In the genomic region with DNA sequence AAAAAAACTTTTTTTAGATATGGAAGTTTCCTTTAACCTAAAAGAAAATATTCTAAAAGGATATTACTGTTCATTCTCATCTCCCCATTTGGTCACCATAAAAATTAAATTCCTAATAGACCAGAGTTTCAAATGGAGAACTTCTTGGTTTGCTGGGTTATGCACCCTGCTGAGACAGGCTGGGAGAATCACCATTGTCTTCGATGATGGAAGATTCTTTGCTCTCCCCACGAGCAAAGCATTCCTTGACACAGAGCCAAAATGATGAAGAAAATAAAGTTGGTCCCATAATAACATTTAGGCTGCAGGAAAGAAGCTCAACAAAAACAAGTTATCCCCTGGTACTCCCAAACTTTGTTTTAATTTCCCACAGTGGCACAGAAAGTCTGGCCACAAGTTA, we compare ENCODE assay signal across 20 cellular contexts. TPM values are rescaled to one million over a fixed set of nuclear protein-coding genes. Genes with fewer than 3 reads are reported as not detected.
DNase-seq lines count a peak whose midpoint lies in the region; ATAC-seq, FAIRE-seq and TF ChIP-seq lines count a peak whose summit lies in the region.
"Had no signal": no experiment of that assay in that cellular context is flagged by ENCODE, and none has a peak within 500 bp of the region (broad histone marks: within the 10 kb centered on the region; RNA-seq: fewer than 3 reads in every experiment).

No MANE protein-coding gene starts in this region.

- no peak overlapping the region for H3K23ac ChIP-seq in neuronal stem cell (ENCODE audit: low read depth, low read length, poor library complexity)

- no peak overlapping the region for H3K9ac ChIP-seq in neuronal stem cell (ENCODE audit: low read depth, low read length, poor library complexity)
- H3K9ac ChIP-seq: BLaER1 had no signal

- H3K4me1 ChIP-seq in A549 (peaks cover 39% of the 10 kb centered on the region), neuronal stem cell (ENCODE audit: control insufficient read depth in 2 of 2, insufficient read depth in 1 of 2, low read depth in 1 of 2, low read length in 2 of 2) (peaks cover 0 to 9% of the 10 kb centered on the region in 2 donors)
- H3K4me1 ChIP-seq: BLaER1 had no signal

- no peak overlapping the region for H3K27ac Mint-ChIP-seq in activated CD4-positive, alpha-beta T cell treated with anti-CD3 and anti-CD28 coated beads, Interleukin-2, amount 10 ng/mL, durations not matched to agents 7 days and 5 days
- no peak overlapping the region for H3K27ac Mint-ChIP-seq in activated T-cell treated with anti-CD3 and anti-CD28 coated beads, Interleukin-2, amount 50 U/mL, for 24 hours
- H3K27ac Mint-ChIP-seq: CD14-positive monocyte; CD4-positive, alpha-beta memory T cell; HFFc6 had no signal

- H2BK5ac ChIP-seq in neuronal stem cell (ENCODE audit: low read length) = no peak overlapping the region

- no peak overlapping the region for H4K8ac ChIP-seq in neuronal stem cell (ENCODE audit: low read depth, low read length)

- no peak overlapping the region for H2BK15ac ChIP-seq in neuronal stem cell (ENCODE audit: low read length)

- POLR2A ChIA-PET in A549 (lab: Yijun Ruan, JAX) = no interaction called here
- POLR2A ChIA-PET in activated CD4-positive, alpha-beta T cell treated with anti-CD3 and anti-CD28 coated beads, Interleukin-2, amount 10 ng/mL, durations not matched to agents 7 days and 5 days (lab: Charles Lee) = no interaction called here

- no peaks in the 10 kb centered on the region for H3K4me1 Mint-ChIP-seq in activated CD4-positive, alpha-beta T cell treated with anti-CD3 and anti-CD28 coated beads, Interleukin-2, amount 10 ng/mL, durations not matched to agents 7 days and 5 days
- no peaks in the 10 kb centered on the region for H3K4me1 Mint-ChIP-seq in activated T-cell treated with anti-CD3 and anti-CD28 coated beads, Interleukin-2, amount 50 U/mL, for 24 hours (ENCODE audit: low read depth)
- H3K4me1 Mint-ChIP-seq: CD14-positive monocyte; CD4-positive, alpha-beta memory T cell had no signal

- H3K18ac ChIP-seq in neuronal stem cell (ENCODE audit: low read length) = no peak overlapping the region

- no peak overlapping the region for H3K4me3 ChIP-seq in A549
- no peak overlapping the region for H3K4me3 ChIP-seq in brain microvascular endothelial cell (ENCODE audit: low read depth, low read length)
- H3K4me3 ChIP-seq in neuronal stem cell (ENCODE audit: low read length in 2 of 2) = no peak overlapping the region
- H3K4me3 ChIP-seq: BLaER1 had no signal

- no peak for TF ChIP-seq POLR2A in A549 (IDR thresholded peaks at IDR 0.05; ENCODE audit: low read length)

- TF ChIP-seq RAD21 in A549 (conservative IDR thresholded peaks at IDR 0.05 in 1 of 2, IDR thresholded peaks at IDR 0.05 in 1 of 2) = no peak

- no peak overlapping the region for H2BK12ac ChIP-seq in neuronal stem cell (ENCODE audit: low read length)

- no peak overlapping the region for H3K4me3 Mint-ChIP-seq in activated CD4-positive, alpha-beta T cell treated with anti-CD3 and anti-CD28 coated beads, Interleukin-2, amount 10 ng/mL, durations not matched to agents 7 days and 5 days
- H3K4me3 Mint-ChIP-seq in activated T-cell treated with anti-CD3 and anti-CD28 coated beads, Interleukin-2, amount 50 U/mL, for 24 hours = no peak overlapping the region
- H3K4me3 Mint-ChIP-seq: CD14-positive monocyte; CD4-positive, alpha-beta memory T cell; HFFc6 had no signal

- H3K36me3 ChIP-seq in brain microvascular endothelial cell (replicated peaks) = no peaks in the 10 kb centered on the region
- peaks cover 0 to 2% of the 10 kb centered on the region in 2 donors for H3K36me3 ChIP-seq in neuronal stem cell (replicated peaks in 1 of 2; ENCODE audit: control insufficient read depth in 2 of 2, insufficient read depth in 2 of 2, low read length in 2 of 2)
- H3K36me3 ChIP-seq: BLaER1 had no signal

- H2AK5ac ChIP-seq in neuronal stem cell (ENCODE audit: low read depth, low read length) = no peak overlapping the region

- no peak overlapping the region for H2AFZ ChIP-seq in neuronal stem cell (ENCODE audit: low read length)

- in situ Hi-C loops in brain microvascular endothelial cell (cut with HindIII; ENCODE audit: low pct_ligation_motif_present, low sequenced_read_pairs) = no loop called here

- H2BK120ac ChIP-seq in neuronal stem cell (ENCODE audit: low read depth, low read length) = no peak overlapping the region

- H3K27ac ChIP-seq in A549 (peak overlapping the region in 1 of 2 experiments; percentile 12; a peak in 2 of 6 replicates), brain microvascular endothelial cell (no peak overlapping the region), neuronal stem cell (replicated peaks; ENCODE audit: low read length) (peak overlapping the region; percentile 6)
- H3K27ac ChIP-seq: 22Rv1, BLaER1 had no signal

- no peaks in the 10 kb centered on the region for H3K27me3 Mint-ChIP-seq in activated CD4-positive, alpha-beta T cell treated with anti-CD3 and anti-CD28 coated beads, Interleukin-2, amount 10 ng/mL, durations not matched to agents 7 days and 5 days
- peaks cover 2% of the 10 kb centered on the region for H3K27me3 Mint-ChIP-seq in activated T-cell treated with anti-CD3 and anti-CD28 coated beads, Interleukin-2, amount 50 U/mL, for 24 hours
- H3K27me3 Mint-ChIP-seq: CD4-positive, alpha-beta memory T cell had no signal

- TF ChIP-seq EP300 in A549 (IDR thresholded peaks at IDR 0.05) = no peak

- H3K9me3 Mint-ChIP-seq in activated CD4-positive, alpha-beta T cell treated with anti-CD3 and anti-CD28 coated beads, Interleukin-2, amount 10 ng/mL, durations not matched to agents 7 days and 5 days = no peaks in the 10 kb centered on the region
- no peaks in the 10 kb centered on the region for H3K9me3 Mint-ChIP-seq in activated T-cell treated with anti-CD3 and anti-CD28 coated beads, Interleukin-2, amount 50 U/mL, for 24 hours
- H3K9me3 Mint-ChIP-seq: CD14-positive monocyte, HFFc6 had no signal

- H3K4ac ChIP-seq in neuronal stem cell (ENCODE audit: low read length) = no peak overlapping the region

- H3K9me3 ChIP-seq in A549 = no peaks in the 10 kb centered on the region
- H3K9me3 ChIP-seq in neuronal stem cell (replicated peaks in 1 of 2; ENCODE audit: control insufficient read depth in 2 of 2, insufficient read depth in 1 of 2, low read depth in 1 of 2, low read length in 2 of 2) = no peaks in the 10 kb centered on the region

- no peak for DNase-seq in A549 (ENCODE audit: low read depth in 1 of 2, low spot score in 1 of 2)
- peak; percentile 8 for DNase-seq in brain microvascular endothelial cell
- DNase-seq in neuronal stem cell (ENCODE audit: low spot score) = no peak
- peak; percentile 24 for DNase-seq in smooth muscle cell of the brain vasculature (ENCODE audit: low read depth, low spot score)
- DNase-seq in OCI-M1 (lab: John Stamatoyannopoulos, UW) = no peak
- no peak for DNase-seq in activated CD4-positive, alpha-beta T cell treated with anti-CD3 and anti-CD28 coated beads, Interleukin-2, amount 10 ng/mL, durations not matched to agents 7 days and 5 days
- DNase-seq in activated T-cell treated with anti-CD3 and anti-CD28 coated beads, Interleukin-2, amount 50 U/mL, for 24 hours = no peak
- DNase-seq: CD4-positive, alpha-beta memory T cell; DND-41; GDM1; GOT3; H7; HFFc6 had no signal

- no peaks in the 10 kb centered on the region for H3K79me1 ChIP-seq in neuronal stem cell (ENCODE audit: low read depth, low read length)

- no peak for FAIRE-seq in A549 (lab: Jason Lieb, UNC)
- FAIRE-seq: GM12892, GM18507 had no signal

- no peak overlapping the region for H3K14ac ChIP-seq in neuronal stem cell (ENCODE audit: low read length)

- H3K4me2 ChIP-seq in A549 (peak overlapping the region; percentile 18; the same call in 2 of the 3 replicates), neuronal stem cell (ENCODE audit: insufficient read depth, low read length, poor library complexity, severe bottlenecking) (no peak overlapping the region)
- H3K4me2 ChIP-seq: BLaER1 had no signal

- H3K27me3 ChIP-seq in brain microvascular endothelial cell (replicated peaks) = no peaks in the 10 kb centered on the region
- no peaks in the 10 kb centered on the region for H3K27me3 ChIP-seq in neuronal stem cell (ENCODE audit: control insufficient read depth in 3 of 3, insufficient read depth in 3 of 3, low read depth in 1 of 3, low read length in 3 of 3)
- H3K27me3 ChIP-seq: BLaER1 had no signal

- no peaks in the 10 kb centered on the region for H3K36me3 Mint-ChIP-seq in activated CD4-positive, alpha-beta T cell treated with anti-CD3 and anti-CD28 coated beads, Interleukin-2, amount 10 ng/mL, durations not matched to agents 7 days and 5 days (ENCODE audit: low read depth)
- no peaks in the 10 kb centered on the region for H3K36me3 Mint-ChIP-seq in activated T-cell treated with anti-CD3 and anti-CD28 coated beads, Interleukin-2, amount 50 U/mL, for 24 hours (ENCODE audit: low read depth)
- H3K36me3 Mint-ChIP-seq: CD14-positive monocyte; CD4-positive, alpha-beta memory T cell had no signal

- 19% methylated on average over 2 of the region's 2 CpGs for WGBS in A549 (ENCODE audit: missing lambda C conversion rate)
- WGBS in neuronal stem cell (ENCODE audit: extremely low coverage in 2 of 2, insufficient read length in 2 of 2, insufficient replicate concordance in 1 of 2), 2 donors = no CpG with 5 or more reads among the region's 2 CpGs

- ATAC-seq in A549 (no peak), GM21515 (IDR thresholded peaks at IDR 0.05; ENCODE audit: unreplicated experiment) (no peak)
- ATAC-seq: HCT116 had no signal

- H4K91ac ChIP-seq in neuronal stem cell (ENCODE audit: low read depth, low read length, poor library complexity) = no peak overlapping the region

- TF ChIP-seq CTCF in A549 (IDR thresholded peaks at IDR 0.05) = no peak
- TF ChIP-seq CTCF in brain microvascular endothelial cell (IDR thresholded peaks at IDR 0.05; ENCODE audit: low read depth, low read length, missing control alignments) = no peak

- CTCF ChIA-PET in A549 (lab: Yijun Ruan, JAX) = no interaction called here
- CTCF ChIA-PET in activated CD4-positive, alpha-beta T cell treated with anti-CD3 and anti-CD28 coated beads, Interleukin-2, amount 10 ng/mL, durations not matched to agents 7 days and 5 days (lab: Charles Lee) = no interaction called here

RNA-seq across cellular contexts. Expression of gene DIO2, which starts 5.0 kb away (rescaled TPM):
- 24.7 and 35.3 TPM in 2 replicates for polyA plus RNA-seq in A549 (2011; rRNA removed)
- 28.3 and 38.5 TPM in 2 replicates for polyA plus RNA-seq in A549 (2012; cell fraction: cytosol; rRNA removed)
- polyA plus RNA-seq in A549 (2012; cell fraction: nucleus; rRNA removed) = 44.9 and 61.0 TPM in 2 replicates
- 72.5 to 93.7 TPM (median 87.5 TPM) in 3 replicates for polyA plus RNA-seq in A549 (2017; fragmentation: RNase III; extraction: RNeasy Plus Mini Kit Qiagen cat#74134 plus additional on column Dnase treatment)
- polyA minus RNA-seq in A549 (2011; rRNA and poly(A)+ RNA removed) = 70.9 and 73.3 TPM in 2 replicates
- 0.03 TPM for polyA plus RNA-seq in neuronal stem cell (2013, experiment 1 of 2)
- polyA plus RNA-seq in neuronal stem cell (2013, experiment 2 of 2) = 0.06 TPM
- not detected for total RNA-seq in activated CD4-positive, alpha-beta T cell treated with anti-CD3 and anti-CD28 coated beads, Interleukin-2, amount 10 ng/mL, durations not matched to agents 7 days and 5 days
- total RNA-seq: CD4-positive, alpha-beta memory T cell; H7 had no signal
- polyA plus RNA-seq: CD14-positive monocyte; CD4-positive, alpha-beta memory T cell had no signal

Comparison
In these comparisons a context has a peak if more than half of its experiments do, and no peak if none do; other contexts are left out.
1. DNase-seq: peak in brain microvascular endothelial cell (single experiment) and smooth muscle cell of the brain vasculature (single experiment); none in A549 (0 of 2), neuronal stem cell (single experiment), OCI-M1 (single experiment), activated CD4-positive, alpha-beta T cell treated with anti-CD3 and anti-CD28 coated beads, Interleukin-2, amount 10 ng/mL, durations not matched to agents 7 days and 5 days (single experiment) and activated T-cell treated with anti-CD3 and anti-CD28 coated beads, Interleukin-2, amount 50 U/mL, for 24 hours (single experiment).